ENCODE assay signal across 14 cellular contexts in genomic region chr21:34874689-34875513, GRCh38.
DNase-seq lines count a peak whose midpoint lies in the region; ATAC-seq, FAIRE-seq and TF ChIP-seq lines count a peak whose summit lies in the region.
"Had no signal": no experiment of that assay in that cellular context is flagged by ENCODE, and none has a peak within 500 bp of the region (broad histone marks: within the 10 kb centered on the region; RNA-seq: fewer than 3 reads in every experiment).

No MANE protein-coding gene starts in this region.

- H3K27me3 ChIP-seq in AG04450 (ENCODE audit: control insufficient read depth, insufficient read depth, low read length) (no peaks in the 10 kb centered on the region), pancreas (no peaks in the 10 kb centered on the region)

- DNase-seq in AG04450 (ENCODE audit: low read depth, low spot score) (no peak), kidney glomerular epithelial cell (lab: John Stamatoyannopoulos, UW) (peak; percentile 15), pancreas (no peak), CD1c-positive myeloid dendritic cell (ENCODE audit: extremely low spot score) (no peak), GDM1 (lab: John Stamatoyannopoulos, UW) (no peak)
- DNase-seq: anterior cingulate cortex; DMS 273 treated with DMSO at 0.1 percent for 48 hours; NCI-H510A treated with DMSO at 0.1 percent for 48 hours; stimulated activated naive CD4-positive, alpha-beta T cell treated with Interleukin-2 at 50 U/mL for 16 hours had no signal

- FAIRE-seq in pancreas (lab: Jason Lieb, UNC), result no peak
- FAIRE-seq: keratinocyte had no signal

- intact Hi-C loops in pancreas (cut with DNase I), result no loop called here

- WGBS in pancreas, 2 donors, result 79% methylated on average over 8 of the region's 8 CpGs

- no peaks in the 10 kb centered on the region; the same call in 1 of the 2 replicates for H3K9me3 ChIP-seq in AG04450 (ENCODE audit: control insufficient read depth, insufficient read depth, low read length)
- no peaks in the 10 kb centered on the region for H3K9me3 ChIP-seq in pancreas

- H3K4me1 ChIP-seq in pancreas, result peaks cover 4 to 25% (median 20%) of the 10 kb centered on the region in 3 donors

- H3K27ac ChIP-seq in AG04450 (ENCODE audit: low read depth, low read length) (peak overlapping the region; percentile 25), pancreas (no peak overlapping the region)
- H3K27ac ChIP-seq: epithelial cell of prostate had no signal

- ATAC-seq in GM18868 (IDR thresholded peaks at IDR 0.05; ENCODE audit: unreplicated experiment), result peak; percentile 54
- ATAC-seq in HG03460 (IDR thresholded peaks at IDR 0.05; ENCODE audit: unreplicated experiment), result peak; percentile 65
- no peak for ATAC-seq in GM19455 (IDR thresholded peaks at IDR 0.05; ENCODE audit: unreplicated experiment)
- no peak for ATAC-seq in pancreas

- TF ChIP-seq CTCF in AG04450 (IDR thresholded peaks at IDR 0.05; ENCODE audit: low read depth, low read length) (no peak), pancreas (IDR thresholded peaks at IDR 0.05) (no peak)

- H3K4me3 ChIP-seq in AG04450 (ENCODE audit: low read depth, low read length) (no peak overlapping the region), pancreas (no peak overlapping the region)

- POLR2A ChIA-PET in AG04450 (lab: Yijun Ruan, JAX), result interaction anchor here (0.6 to 1.5 kb wide), 2 partner anchors 14 to 1034 kb away, joined by 3 to 4 read pairs; no protein-coding TSS in a partner anchor

- H3K36me3 ChIP-seq in pancreas, result no peaks in the 10 kb centered on the region

- CTCF ChIA-PET in AG04450 (lab: Charles Lee), result interaction anchor here (1.1 to 1.2 kb wide), 2 partner anchors 181 to 1066 kb away, joined by 3 to 10 read pairs; no protein-coding TSS in a partner anchor

Comparison
In these comparisons a context has a peak if more than half of its experiments do, and no peak if none do; other contexts are left out.
1. ATAC-seq: peak in GM18868 (single experiment) and HG03460 (single experiment); none in GM19455 (single experiment) and pancreas (0 of 4).